Comparison of ENCODE assay signal across 1 cellular context in the genomic region with DNA sequence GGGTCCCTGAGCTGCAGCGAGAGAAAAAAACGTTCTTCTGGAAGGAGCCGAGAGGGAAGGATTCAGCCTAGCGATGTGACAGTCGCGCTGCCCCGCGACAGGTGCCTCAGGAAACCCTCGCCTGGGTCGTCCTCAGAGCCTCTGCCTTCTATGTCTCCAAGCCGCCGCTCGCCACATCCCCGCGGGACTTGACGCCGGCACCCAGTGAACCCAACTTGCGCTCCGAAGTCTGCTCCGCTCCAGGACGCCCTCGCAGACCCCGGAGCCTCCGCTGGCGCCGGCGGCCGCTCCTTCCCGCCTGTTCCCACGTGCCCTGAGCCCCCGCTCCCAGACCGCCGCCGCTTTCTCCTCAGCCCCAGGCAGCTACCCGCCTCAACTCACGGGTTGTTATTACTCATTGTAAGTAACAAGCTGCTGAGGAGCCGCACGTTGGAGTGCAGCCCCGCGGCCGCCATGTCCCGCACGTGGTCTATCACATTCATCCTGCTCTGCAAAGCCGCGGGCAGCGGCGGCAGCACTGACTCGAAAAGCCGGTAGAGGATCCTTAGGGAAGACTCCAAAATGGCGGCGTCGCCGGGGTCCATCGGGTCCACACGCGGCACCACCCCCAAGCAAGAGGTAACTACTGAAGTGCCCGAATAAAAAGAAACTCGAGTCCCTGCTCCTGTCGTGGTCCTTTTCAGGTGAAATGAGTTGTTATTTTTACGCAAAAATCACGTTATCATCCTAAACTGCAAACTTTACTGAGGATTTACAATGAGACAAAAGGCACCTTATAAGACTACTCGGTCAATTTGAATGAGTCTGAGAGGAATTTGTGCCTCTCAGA.
TF ChIP-seq lines count a peak whose summit lies in the region.

A gene with protein sequence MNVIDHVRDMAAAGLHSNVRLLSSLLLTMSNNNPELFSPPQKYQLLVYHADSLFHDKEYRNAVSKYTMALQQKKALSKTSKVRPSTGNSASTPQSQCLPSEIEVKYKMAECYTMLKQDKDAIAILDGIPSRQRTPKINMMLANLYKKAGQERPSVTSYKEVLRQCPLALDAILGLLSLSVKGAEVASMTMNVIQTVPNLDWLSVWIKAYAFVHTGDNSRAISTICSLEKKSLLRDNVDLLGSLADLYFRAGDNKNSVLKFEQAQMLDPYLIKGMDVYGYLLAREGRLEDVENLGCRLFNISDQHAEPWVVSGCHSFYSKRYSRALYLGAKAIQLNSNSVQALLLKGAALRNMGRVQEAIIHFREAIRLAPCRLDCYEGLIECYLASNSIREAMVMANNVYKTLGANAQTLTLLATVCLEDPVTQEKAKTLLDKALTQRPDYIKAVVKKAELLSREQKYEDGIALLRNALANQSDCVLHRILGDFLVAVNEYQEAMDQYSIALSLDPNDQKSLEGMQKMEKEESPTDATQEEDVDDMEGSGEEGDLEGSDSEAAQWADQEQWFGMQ (minus strand): TSS at position 563 of the 829 bp plus-strand sequence. CDS start 81 bp downstream, at position 482.

TF ChIP-seq in K562, 482 proteins besides CTCF, POLR2A, EP300 and RAD21 (continued from another document and continues in another):
- TF ChIP-seq, protein P1, sequence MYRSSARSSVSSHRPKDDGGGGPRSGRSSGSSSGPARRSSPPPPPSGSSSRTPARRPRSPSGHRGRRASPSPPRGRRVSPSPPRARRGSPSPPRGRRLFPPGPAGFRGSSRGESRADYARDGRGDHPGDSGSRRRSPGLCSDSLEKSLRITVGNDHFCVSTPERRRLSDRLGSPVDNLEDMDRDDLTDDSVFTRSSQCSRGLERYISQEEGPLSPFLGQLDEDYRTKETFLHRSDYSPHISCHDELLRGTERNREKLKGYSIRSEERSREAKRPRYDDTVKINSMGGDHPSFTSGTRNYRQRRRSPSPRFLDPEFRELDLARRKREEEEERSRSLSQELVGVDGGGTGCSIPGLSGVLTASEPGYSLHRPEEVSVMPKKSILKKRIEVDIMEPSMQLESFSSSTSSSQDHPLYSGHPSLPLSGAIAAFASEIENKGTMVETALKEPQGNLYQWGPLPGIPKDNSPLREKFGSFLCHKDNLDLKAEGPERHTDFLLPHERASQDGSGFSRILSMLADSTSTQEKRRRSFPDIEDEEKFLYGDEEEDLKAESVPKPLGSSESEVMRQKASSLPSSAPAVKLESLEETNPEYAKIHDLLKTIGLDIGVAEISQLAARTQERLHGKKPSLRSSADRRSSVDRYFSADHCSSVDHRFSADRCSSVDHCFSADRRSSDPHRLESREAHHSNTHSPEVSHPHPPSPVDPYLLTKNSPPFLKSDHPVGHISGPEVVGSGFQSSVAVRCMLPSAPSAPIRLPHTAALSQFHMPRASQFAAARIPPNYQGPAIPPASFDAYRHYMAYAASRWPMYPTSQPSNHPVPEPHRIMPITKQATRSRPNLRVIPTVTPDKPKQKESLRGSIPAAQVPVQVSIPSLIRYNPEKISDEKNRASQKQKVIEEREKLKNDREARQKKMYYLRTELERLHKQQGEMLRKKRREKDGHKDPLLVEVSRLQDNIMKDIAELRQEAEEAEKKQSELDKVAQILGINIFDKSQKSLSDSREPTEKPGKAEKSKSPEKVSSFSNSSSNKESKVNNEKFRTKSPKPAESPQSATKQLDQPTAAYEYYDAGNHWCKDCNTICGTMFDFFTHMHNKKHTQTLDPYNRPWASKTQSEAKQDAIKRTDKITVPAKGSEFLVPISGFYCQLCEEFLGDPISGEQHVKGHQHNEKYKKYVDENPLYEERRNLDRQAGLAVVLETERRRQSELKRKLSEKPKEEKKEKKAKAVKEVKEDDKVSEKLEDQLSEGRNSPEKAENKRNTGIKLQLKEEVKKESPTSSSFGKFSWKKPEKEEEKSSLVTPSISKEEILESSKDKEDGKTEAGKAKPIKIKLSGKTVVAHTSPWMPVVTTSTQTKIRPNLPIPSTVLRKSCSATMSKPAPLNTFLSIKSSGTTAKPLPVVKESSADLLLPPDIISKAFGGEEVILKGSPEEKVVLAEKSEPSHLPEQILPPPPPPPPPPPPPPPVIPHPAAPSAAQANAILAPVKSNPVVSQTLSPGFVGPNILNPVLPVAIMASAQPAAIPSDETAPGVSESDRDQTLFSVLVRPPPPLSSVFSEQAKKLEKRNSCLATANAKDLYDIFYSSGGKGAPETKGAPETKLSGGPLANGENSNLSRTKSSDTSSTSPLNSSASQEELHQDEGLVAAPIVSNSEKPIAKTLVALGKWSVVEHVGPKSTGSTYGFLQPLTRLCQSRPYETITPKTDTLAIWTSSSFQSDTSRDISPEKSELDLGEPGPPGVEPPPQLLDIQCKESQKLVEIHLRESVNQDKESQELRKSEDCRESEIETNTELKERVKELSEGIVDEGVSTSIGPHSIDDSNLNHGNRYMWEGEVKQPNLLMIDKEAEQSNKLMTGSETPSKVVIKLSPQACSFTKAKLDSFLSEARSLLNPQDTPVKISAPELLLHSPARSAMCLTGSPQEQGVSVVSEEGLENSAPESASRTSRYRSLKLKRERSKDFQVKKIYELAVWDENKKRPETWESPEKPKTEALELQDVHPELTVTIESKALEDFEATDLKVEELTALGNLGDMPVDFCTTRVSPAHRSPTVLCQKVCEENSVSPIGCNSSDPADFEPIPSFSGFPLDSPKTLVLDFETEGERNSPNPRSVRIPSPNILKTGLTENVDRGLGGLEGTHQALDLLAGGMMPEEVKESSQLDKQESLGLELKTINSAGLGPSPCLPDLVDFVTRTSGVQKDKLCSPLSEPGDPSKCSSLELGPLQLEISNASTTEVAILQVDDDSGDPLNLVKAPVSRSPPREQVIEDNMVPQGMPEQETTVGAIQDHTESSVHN (IDR thresholded peaks at IDR 0.05; ENCODE audit: borderline replicate concordance in 1 of 2, low read depth in 1 of 2): no peak
- TF ChIP-seq ZC3H8 (IDR thresholded peaks at IDR 0.05) (no peak), ZNF24 (IDR thresholded peaks at IDR 0.05) (no peak), ZBTB17 (CRISPR knock-in tag; IDR thresholded peaks at IDR 0.05) (no peak), TAF15 (IDR thresholded peaks at IDR 0.05; ENCODE audit: low read depth, low read length) (no peak), NR2C2 (CRISPR knock-in tag; IDR thresholded peaks at IDR 0.05) (no peak), NR2C2 (tag; IDR thresholded peaks at IDR 0.05) (0 out of 2 replicates have a peak, but pooled peaks have one; percentile 33), NFE2 (IDR thresholded peaks at IDR 0.05; ENCODE audit: low read depth) (peak; percentile 77; the same call in 1 of the 2 replicates), MYBL2 (IDR thresholded peaks at IDR 0.05; ENCODE audit: low read depth) (no peak), MYBL2 (CRISPR knock-in tag; IDR thresholded peaks at IDR 0.05; ENCODE audit: borderline replicate concordance) (no peak), ELF2 (CRISPR knock-in tag; IDR thresholded peaks at IDR 0.05) (no peak), ZNF197 (CRISPR knock-in tag; IDR thresholded peaks at IDR 0.05; ENCODE audit: low read depth) (no peak), NEUROD1 (IDR thresholded peaks at IDR 0.05; ENCODE audit: borderline replicate concordance, low read depth, low read length, partially characterized antibody) (no peak), NR2C1 (IDR thresholded peaks at IDR 0.05) (no peak), NR2C1 (tag; IDR thresholded peaks at IDR 0.05) (no peak), ESRRB (CRISPR knock-in tag; IDR thresholded peaks at IDR 0.05; ENCODE audit: borderline replicate concordance) (no peak), ZNF561 (CRISPR knock-in tag; conservative IDR thresholded peaks at IDR 0.05) (no peak), TAF1 (IDR thresholded peaks at IDR 0.05; ENCODE audit: control insufficient read depth, extremely low read depth, insufficient read depth, low read length, severe bottlenecking) (peak; percentile 89), SREBF1 (IDR thresholded peaks at IDR 0.05; ENCODE audit: borderline replicate concordance, low read depth, low read length) (no peak), TFAM (CRISPR knock-in tag; conservative IDR thresholded peaks at IDR 0.05) (no peak), GTF2E2 (tag; IDR thresholded peaks at IDR 0.05) (no peak), RBM15 (IDR thresholded peaks at IDR 0.05; ENCODE audit: insufficient read depth, low read length) (no peak), KAT7 (CRISPR knock-in tag; IDR thresholded peaks at IDR 0.05; ENCODE audit: borderline replicate concordance) (peak; percentile 57; the same call in 1 of the 2 replicates)
- TF ChIP-seq, protein P2, sequence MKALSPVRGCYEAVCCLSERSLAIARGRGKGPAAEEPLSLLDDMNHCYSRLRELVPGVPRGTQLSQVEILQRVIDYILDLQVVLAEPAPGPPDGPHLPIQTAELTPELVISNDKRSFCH (CRISPR knock-in tag; IDR thresholded peaks at IDR 0.05): no peak
- TF ChIP-seq, protein P2 (tag; IDR thresholded peaks at IDR 0.05): 0 out of 2 replicates have a peak, but pooled peaks have one; percentile 18
- TF ChIP-seq, protein P3, sequence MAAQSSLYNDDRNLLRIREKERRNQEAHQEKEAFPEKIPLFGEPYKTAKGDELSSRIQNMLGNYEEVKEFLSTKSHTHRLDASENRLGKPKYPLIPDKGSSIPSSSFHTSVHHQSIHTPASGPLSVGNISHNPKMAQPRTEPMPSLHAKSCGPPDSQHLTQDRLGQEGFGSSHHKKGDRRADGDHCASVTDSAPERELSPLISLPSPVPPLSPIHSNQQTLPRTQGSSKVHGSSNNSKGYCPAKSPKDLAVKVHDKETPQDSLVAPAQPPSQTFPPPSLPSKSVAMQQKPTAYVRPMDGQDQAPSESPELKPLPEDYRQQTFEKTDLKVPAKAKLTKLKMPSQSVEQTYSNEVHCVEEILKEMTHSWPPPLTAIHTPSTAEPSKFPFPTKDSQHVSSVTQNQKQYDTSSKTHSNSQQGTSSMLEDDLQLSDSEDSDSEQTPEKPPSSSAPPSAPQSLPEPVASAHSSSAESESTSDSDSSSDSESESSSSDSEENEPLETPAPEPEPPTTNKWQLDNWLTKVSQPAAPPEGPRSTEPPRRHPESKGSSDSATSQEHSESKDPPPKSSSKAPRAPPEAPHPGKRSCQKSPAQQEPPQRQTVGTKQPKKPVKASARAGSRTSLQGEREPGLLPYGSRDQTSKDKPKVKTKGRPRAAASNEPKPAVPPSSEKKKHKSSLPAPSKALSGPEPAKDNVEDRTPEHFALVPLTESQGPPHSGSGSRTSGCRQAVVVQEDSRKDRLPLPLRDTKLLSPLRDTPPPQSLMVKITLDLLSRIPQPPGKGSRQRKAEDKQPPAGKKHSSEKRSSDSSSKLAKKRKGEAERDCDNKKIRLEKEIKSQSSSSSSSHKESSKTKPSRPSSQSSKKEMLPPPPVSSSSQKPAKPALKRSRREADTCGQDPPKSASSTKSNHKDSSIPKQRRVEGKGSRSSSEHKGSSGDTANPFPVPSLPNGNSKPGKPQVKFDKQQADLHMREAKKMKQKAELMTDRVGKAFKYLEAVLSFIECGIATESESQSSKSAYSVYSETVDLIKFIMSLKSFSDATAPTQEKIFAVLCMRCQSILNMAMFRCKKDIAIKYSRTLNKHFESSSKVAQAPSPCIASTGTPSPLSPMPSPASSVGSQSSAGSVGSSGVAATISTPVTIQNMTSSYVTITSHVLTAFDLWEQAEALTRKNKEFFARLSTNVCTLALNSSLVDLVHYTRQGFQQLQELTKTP (IDR thresholded peaks at IDR 0.05; ENCODE audit: low read depth in 1 of 2, partially characterized antibody in 2 of 2): peak in 1 of 2 experiments; percentile 22
- TF ChIP-seq, protein P4, sequence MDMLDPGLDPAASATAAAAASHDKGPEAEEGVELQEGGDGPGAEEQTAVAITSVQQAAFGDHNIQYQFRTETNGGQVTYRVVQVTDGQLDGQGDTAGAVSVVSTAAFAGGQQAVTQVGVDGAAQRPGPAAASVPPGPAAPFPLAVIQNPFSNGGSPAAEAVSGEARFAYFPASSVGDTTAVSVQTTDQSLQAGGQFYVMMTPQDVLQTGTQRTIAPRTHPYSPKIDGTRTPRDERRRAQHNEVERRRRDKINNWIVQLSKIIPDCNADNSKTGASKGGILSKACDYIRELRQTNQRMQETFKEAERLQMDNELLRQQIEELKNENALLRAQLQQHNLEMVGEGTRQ (CRISPR knock-in tag; IDR thresholded peaks at IDR 0.05): peak; percentile 65
- TF ChIP-seq, protein P5, sequence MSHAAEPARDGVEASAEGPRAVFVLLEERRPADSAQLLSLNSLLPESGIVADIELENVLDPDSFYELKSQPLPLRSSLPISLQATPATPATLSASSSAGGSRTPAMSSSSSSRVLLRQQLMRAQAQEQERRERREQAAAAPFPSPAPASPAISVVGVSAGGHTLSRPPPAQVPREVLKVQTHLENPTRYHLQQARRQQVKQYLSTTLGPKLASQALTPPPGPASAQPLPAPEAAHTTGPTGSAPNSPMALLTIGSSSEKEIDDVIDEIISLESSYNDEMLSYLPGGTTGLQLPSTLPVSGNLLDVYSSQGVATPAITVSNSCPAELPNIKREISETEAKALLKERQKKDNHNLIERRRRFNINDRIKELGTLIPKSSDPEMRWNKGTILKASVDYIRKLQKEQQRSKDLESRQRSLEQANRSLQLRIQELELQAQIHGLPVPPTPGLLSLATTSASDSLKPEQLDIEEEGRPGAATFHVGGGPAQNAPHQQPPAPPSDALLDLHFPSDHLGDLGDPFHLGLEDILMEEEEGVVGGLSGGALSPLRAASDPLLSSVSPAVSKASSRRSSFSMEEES (CRISPR knock-in tag; IDR thresholded peaks at IDR 0.05): no peak
- TF ChIP-seq, protein P6, sequence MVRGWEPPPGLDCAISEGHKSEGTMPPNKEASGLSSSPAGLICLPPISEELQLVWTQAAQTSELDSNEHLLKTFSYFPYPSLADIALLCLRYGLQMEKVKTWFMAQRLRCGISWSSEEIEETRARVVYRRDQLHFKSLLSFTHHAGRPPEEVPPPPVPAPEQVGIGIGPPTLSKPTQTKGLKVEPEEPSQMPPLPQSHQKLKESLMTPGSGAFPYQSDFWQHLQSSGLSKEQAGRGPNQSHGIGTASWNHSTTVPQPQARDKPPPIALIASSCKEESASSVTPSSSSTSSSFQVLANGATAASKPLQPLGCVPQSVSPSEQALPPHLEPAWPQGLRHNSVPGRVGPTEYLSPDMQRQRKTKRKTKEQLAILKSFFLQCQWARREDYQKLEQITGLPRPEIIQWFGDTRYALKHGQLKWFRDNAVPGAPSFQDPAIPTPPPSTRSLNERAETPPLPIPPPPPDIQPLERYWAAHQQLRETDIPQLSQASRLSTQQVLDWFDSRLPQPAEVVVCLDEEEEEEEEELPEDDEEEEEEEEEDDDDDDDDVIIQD (CRISPR knock-in tag; IDR thresholded peaks at IDR 0.05): no peak
- TF ChIP-seq, protein P7, sequence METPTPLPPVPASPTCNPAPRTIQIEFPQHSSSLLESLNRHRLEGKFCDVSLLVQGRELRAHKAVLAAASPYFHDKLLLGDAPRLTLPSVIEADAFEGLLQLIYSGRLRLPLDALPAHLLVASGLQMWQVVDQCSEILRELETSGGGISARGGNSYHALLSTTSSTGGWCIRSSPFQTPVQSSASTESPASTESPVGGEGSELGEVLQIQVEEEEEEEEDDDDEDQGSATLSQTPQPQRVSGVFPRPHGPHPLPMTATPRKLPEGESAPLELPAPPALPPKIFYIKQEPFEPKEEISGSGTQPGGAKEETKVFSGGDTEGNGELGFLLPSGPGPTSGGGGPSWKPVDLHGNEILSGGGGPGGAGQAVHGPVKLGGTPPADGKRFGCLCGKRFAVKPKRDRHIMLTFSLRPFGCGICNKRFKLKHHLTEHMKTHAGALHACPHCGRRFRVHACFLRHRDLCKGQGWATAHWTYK (CRISPR knock-in tag; IDR thresholded peaks at IDR 0.05): no peak
